Comparison of ENCODE assay signal across 8 cellular contexts in the genomic region with DNA sequence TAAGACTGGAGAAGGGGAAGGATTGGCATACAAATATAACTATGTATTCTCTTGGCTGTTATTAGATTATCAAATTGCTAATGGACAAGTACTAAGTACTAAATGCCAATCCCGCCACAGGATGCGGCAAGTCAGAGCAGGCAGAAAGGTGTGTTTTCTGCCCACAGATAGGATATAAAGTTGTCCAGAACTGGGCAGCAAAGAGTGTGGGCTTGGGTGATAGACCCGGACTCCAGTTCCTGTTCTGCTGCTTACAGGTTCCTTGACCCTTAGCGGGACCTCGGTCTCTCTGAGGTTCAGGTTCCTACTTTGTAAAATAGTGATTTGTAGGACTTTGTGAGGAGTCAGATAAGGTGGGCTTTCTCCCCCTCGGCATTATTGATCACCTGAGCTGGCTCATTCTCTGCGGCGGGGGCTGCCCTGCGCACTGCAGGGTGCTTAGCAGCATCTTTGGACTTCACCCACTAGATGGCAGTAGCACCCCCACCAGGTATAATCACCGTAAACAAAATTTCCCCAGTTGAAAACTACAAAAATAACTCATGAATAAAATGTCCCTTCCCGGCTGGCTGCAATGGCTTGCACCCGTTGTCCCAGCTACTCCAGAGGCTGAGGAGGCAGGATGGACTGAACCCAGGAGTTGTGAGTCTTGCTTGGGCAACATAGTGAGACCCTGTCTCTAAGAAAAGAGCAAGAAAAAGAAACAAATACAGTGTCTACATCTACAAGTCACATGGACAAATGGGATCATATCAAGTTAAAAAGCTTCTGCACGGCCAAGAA.
A peak's percentile ranks its signal among the peaks of the same experiment; 100 is the strongest.
DNase-seq lines count a peak whose midpoint lies in the region; ATAC-seq, FAIRE-seq and TF ChIP-seq lines count a peak whose summit lies in the region.

No MANE protein-coding gene starts in this region.

- H3K27me3 ChIP-seq in pancreas = no peaks in the 10 kb centered on the region

- no peaks in the 10 kb centered on the region for H3K9me3 ChIP-seq in pancreas

- no peaks in the 10 kb centered on the region for H3K36me3 ChIP-seq in pancreas

- peak overlapping the region in 2 of 4 donors; percentile 5 to 19 for H3K4me3 ChIP-seq in pancreas

- 7 to 8% methylated on average over 13 of the region's 13 CpGs for WGBS in pancreas, 2 donors

- FAIRE-seq in pancreas (lab: Jason Lieb, UNC) = no peak

- TF ChIP-seq CTCF in pancreas (IDR thresholded peaks at IDR 0.05) = peak; percentile 46 to 78 (median 66)

- ATAC-seq in GM18870 (IDR thresholded peaks at IDR 0.05; ENCODE audit: unreplicated experiment) = peak; percentile 74
- peak; percentile 70 for ATAC-seq in HG03064 (IDR thresholded peaks at IDR 0.05; ENCODE audit: low read depth, unreplicated experiment)
- peak; percentile 75 to 97 (median 91) for ATAC-seq in pancreas

- DNase-seq in COLO829 (ENCODE audit: low spot score) (peak; percentile 31), SK-N-DZ (ENCODE audit: low spot score) (peak; percentile 45), dermis blood vessel endothelial cell (peak; percentile 57), pancreas (peak in 5 of 6 donors; percentile 29 to 63 (median 41)), posterior cingulate gyrus (no peak), A172 (ENCODE audit: low spot score) (no peak)

- no peak overlapping the region for H3K27ac ChIP-seq in pancreas

- no peaks in the 10 kb centered on the region for H3K4me1 ChIP-seq in pancreas

- intact Hi-C loops in pancreas (cut with DNase I) = no loop called here
- intact Hi-C loops in posterior cingulate gyrus (cut with DNase I) = no loop called here

Comparison
In these comparisons a context has a peak if more than half of its experiments do, and no peak if none do; other contexts are left out.
1. DNase-seq: peak in COLO829 (single experiment), SK-N-DZ (single experiment), dermis blood vessel endothelial cell (single experiment) and pancreas (5 of 6); none in posterior cingulate gyrus (0 of 10) and A172 (single experiment).
2. Peak in every context shown above with its lines, with median percentiles within 50 percentile points of each other: ATAC-seq.